10 cellular contexts compared by ENCODE assay signal in genomic region chrX:136754641-136755040, GRCh38. TPM values are rescaled to one million over a fixed set of nuclear protein-coding genes. Genes with fewer than 3 reads are reported as not detected.
A peak's percentile ranks its signal among the peaks of the same experiment; 100 is the strongest.
DNase-seq lines count a peak whose midpoint lies in the region; ATAC-seq and TF ChIP-seq lines count a peak whose summit lies in the region.
"Had no signal": no experiment of that assay in that cellular context is flagged by ENCODE, and none has a peak within 500 bp of the region (broad histone marks: within the 10 kb centered on the region; RNA-seq: fewer than 3 reads in every experiment).

No MANE protein-coding gene starts in this region.

- peak overlapping the region in 1 of 2 donors; percentile 93 for H3K27ac Mint-ChIP-seq in stimulated activated naive CD8-positive, alpha-beta T cell treated with anti-CD3 and anti-CD28 coated beads, Interleukin-15, amount 100 ng/mL, for 72 hours

- no peaks in the 10 kb centered on the region for H3K36me3 ChIP-seq in heart right ventricle

- H3K27me3 Mint-ChIP-seq in stimulated activated naive CD8-positive, alpha-beta T cell treated with anti-CD3 and anti-CD28 coated beads, Interleukin-15, amount 100 ng/mL, for 72 hours, result no peaks in the 10 kb centered on the region

- H3K4me3 ChIP-seq in heart right ventricle, result no peak overlapping the region

- no peak for TF ChIP-seq POLR2A in GM18505 (IDR thresholded peaks at IDR 0.05; ENCODE audit: borderline replicate concordance, extremely low read depth, insufficient read depth, insufficient read length)

- intact Hi-C loops in heart right ventricle (cut with DNase I), result no loop called here

- H3K4me3 Mint-ChIP-seq in stimulated activated naive CD8-positive, alpha-beta T cell treated with anti-CD3 and anti-CD28 coated beads, Interleukin-15, amount 100 ng/mL, for 72 hours, result no peak overlapping the region

- peaks cover 74% of the 10 kb centered on the region for H3K4me1 Mint-ChIP-seq in stimulated activated naive CD8-positive, alpha-beta T cell treated with anti-CD3 and anti-CD28 coated beads, Interleukin-15, amount 100 ng/mL, for 72 hours

- H3K27ac ChIP-seq in heart right ventricle, result peak overlapping the region in 8 of 10 donors; percentile 7 to 70 (median 40)

- no peaks in the 10 kb centered on the region for H3K9me3 Mint-ChIP-seq in stimulated activated naive CD8-positive, alpha-beta T cell treated with anti-CD3 and anti-CD28 coated beads, Interleukin-15, amount 100 ng/mL, for 72 hours

- ATAC-seq in heart right ventricle (peak; percentile 49 to 89 (median 86)), GM18505 (IDR thresholded peaks at IDR 0.05; ENCODE audit: unreplicated experiment) (no peak)
- peak; percentile 74 for ATAC-seq in stimulated activated naive CD8-positive, alpha-beta T cell treated with anti-CD3 and anti-CD28 coated beads, Interleukin-15, amount 100 ng/mL, for 72 hours

- H3K27me3 ChIP-seq in heart right ventricle, result no peaks in the 10 kb centered on the region

- H3K9me3 ChIP-seq in heart right ventricle, result no peaks in the 10 kb centered on the region

- WGBS in heart right ventricle, 2 donors, result 43 to 54% methylated on average over 2 to 3 of the region's 3 CpGs

- H3K4me1 ChIP-seq in heart right ventricle, result peaks cover 0 to 74% (median 40%) of the 10 kb centered on the region in 9 donors

- peak; percentile 33 for DNase-seq in activated T-cell treated with anti-CD3 and anti-CD28 coated beads, Interleukin-2, amount 50 U/mL, for 1 hour
- DNase-seq in activated T-cell treated with anti-CD3 and anti-CD28 coated beads for 4 hours (no peak), UCSD-AML1 (lab: John Stamatoyannopoulos, UW; ENCODE audit: unreplicated experiment) (peak; percentile 21), heart right ventricle (peak; percentile 38 to 50), germinal center (ENCODE audit: low spot score) (no peak), kidney glomerular epithelial cell (lab: John Stamatoyannopoulos, UW) (no peak)
- DNase-seq in stimulated activated naive CD8-positive, alpha-beta T cell treated with anti-CD3 and anti-CD28 coated beads, Interleukin-15, amount 100 ng/mL, for 72 hours, result peak in 1 of 2 donors; percentile 30
- DNase-seq: NK-92 treated with Interleukin-12 subunit alpha and Interleukin-12 subunit beta, amount 100 ng/mL, for 24 hours; occipital lobe had no signal

- TF ChIP-seq CTCF in heart right ventricle (IDR thresholded peaks at IDR 0.05), result no peak

RNA-seq across cellular contexts. Expression of gene ARHGEF6, which starts 26.1 kb away (rescaled TPM):
- total RNA-seq in heart right ventricle, result 10 to 100 TPM; 39.5 to 88.0 (median 52.2) TPM
- polyA plus RNA-seq in heart right ventricle, result 10 to 100 TPM; 15.3 to 16.5 TPM

Comparison
In these comparisons a context has a peak if more than half of its experiments do, and no peak if none do; other contexts are left out.
1. DNase-seq: peak in activated T-cell treated with anti-CD3 and anti-CD28 coated beads, Interleukin-2, amount 50 U/mL, for 1 hour (single experiment), UCSD-AML1 (single experiment) and heart right ventricle (2 of 2); none in activated T-cell treated with anti-CD3 and anti-CD28 coated beads for 4 hours (single experiment), germinal center (single experiment) and kidney glomerular epithelial cell (single experiment).